Comparison of ENCODE assay signal across 10 cellular contexts in the genomic region with DNA sequence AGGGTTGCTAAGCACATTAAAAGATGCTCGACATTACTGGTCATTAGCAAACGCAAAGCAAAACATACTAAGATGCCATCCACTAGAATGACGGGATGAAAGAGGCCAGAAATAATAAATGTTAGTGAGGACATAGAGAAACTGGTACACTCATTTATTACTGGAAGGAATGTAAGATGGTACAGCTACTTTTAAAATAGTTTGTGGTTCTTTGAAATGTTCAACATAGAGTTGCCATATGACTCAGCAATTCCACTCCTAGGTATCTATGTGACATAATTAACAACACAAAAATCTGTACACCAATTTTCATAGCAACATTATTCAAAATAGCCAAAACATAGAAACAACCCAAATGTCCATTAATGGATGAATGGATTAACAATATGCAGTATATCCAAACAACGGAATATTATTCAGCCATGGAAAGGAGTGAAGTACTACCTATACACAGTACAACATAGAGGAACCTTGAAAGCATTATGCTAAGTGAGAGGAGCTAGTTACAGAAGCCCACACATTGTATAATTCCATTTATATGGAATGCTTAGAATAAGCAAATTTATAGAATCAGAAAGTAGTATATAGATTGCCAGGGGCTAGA.
DNase-seq lines count a peak whose midpoint lies in the region; ATAC-seq and TF ChIP-seq lines count a peak whose summit lies in the region.
"Had no signal": no experiment of that assay in that cellular context is flagged by ENCODE, and none has a peak within 500 bp of the region (broad histone marks: within the 10 kb centered on the region; RNA-seq: fewer than 3 reads in every experiment).

No MANE protein-coding gene starts in this region.

- DNase-seq in activated CD4-positive, alpha-beta T cell treated with anti-CD3 and anti-CD28 coated beads, Interleukin-2, amount 10 ng/mL, durations not matched to agents 24 days and 14 days = no peak
- DNase-seq in activated CD4-positive, alpha-beta T cell treated with anti-CD3 and anti-CD28 coated beads for 4 hours = no peak
- DNase-seq in HCEC 1CT (peak; percentile 39), RKO (ENCODE audit: low spot score) (peak; percentile 5), osteocyte (ENCODE audit: extremely low spot score, unreplicated experiment) (no peak), sciatic nerve (ENCODE audit: low spot score) (no peak), middle frontal gyrus (ENCODE audit: extremely low spot score, low spot score) (no peak), NCI-H748 treated with DMSO at 0.1 percent for 48 hours (lab: John Stamatoyannopoulos, UW) (no peak)
- DNase-seq: NCI-H2227 treated with DMSO at 0.1 percent for 48 hours, occipital lobe had no signal

- intact Hi-C loops in activated CD4-positive, alpha-beta T cell treated with anti-CD3 and anti-CD28 coated beads, Interleukin-2, amount 10 ng/mL, durations not matched to agents 24 days and 14 days (cut with micrococcal nuclease) = loop anchor here (1.0 to 5.0 kb wide), 11 partner anchors 18 to 363 kb away; no protein-coding TSS in a partner anchor
- intact Hi-C loops in sciatic nerve (cut with DNase I) = no loop called here

- peaks cover 9% of the 10 kb centered on the region for H3K9me3 Mint-ChIP-seq in activated CD4-positive, alpha-beta T cell treated with anti-CD3 and anti-CD28 coated beads, Interleukin-2, amount 10 ng/mL, durations not matched to agents 24 days and 14 days
- H3K9me3 Mint-ChIP-seq in osteocyte (ENCODE audit: unreplicated experiment) = peaks cover 4% of the 10 kb centered on the region

- ATAC-seq in sciatic nerve = no peak

- peaks cover 9% of the 10 kb centered on the region for H3K27me3 Mint-ChIP-seq in activated CD4-positive, alpha-beta T cell treated with anti-CD3 and anti-CD28 coated beads, Interleukin-2, amount 10 ng/mL, durations not matched to agents 24 days and 14 days
- no peaks in the 10 kb centered on the region for H3K27me3 Mint-ChIP-seq in osteocyte (ENCODE audit: unreplicated experiment)

- H3K4me1 Mint-ChIP-seq in activated CD4-positive, alpha-beta T cell treated with anti-CD3 and anti-CD28 coated beads, Interleukin-2, amount 10 ng/mL, durations not matched to agents 24 days and 14 days = peaks cover 31% of the 10 kb centered on the region
- H3K4me1 Mint-ChIP-seq in osteocyte (ENCODE audit: unreplicated experiment) = peaks cover 29% of the 10 kb centered on the region

- H3K27ac Mint-ChIP-seq in activated CD4-positive, alpha-beta T cell treated with anti-CD3 and anti-CD28 coated beads, Interleukin-2, amount 10 ng/mL, durations not matched to agents 24 days and 14 days = peak overlapping the region; percentile 84
- peak overlapping the region; percentile 14 for H3K27ac Mint-ChIP-seq in osteocyte (ENCODE audit: unreplicated experiment)

- TF ChIP-seq CTCF in osteocyte (IDR thresholded peaks at IDR 0.05) = no peak

- no peaks in the 10 kb centered on the region for H3K36me3 Mint-ChIP-seq in activated CD4-positive, alpha-beta T cell treated with anti-CD3 and anti-CD28 coated beads, Interleukin-2, amount 10 ng/mL, durations not matched to agents 24 days and 14 days (ENCODE audit: low read depth)
- no peaks in the 10 kb centered on the region for H3K36me3 Mint-ChIP-seq in osteocyte (ENCODE audit: unreplicated experiment)

- no peak overlapping the region for H3K4me3 Mint-ChIP-seq in activated CD4-positive, alpha-beta T cell treated with anti-CD3 and anti-CD28 coated beads, Interleukin-2, amount 10 ng/mL, durations not matched to agents 24 days and 14 days
- no peak overlapping the region for H3K4me3 Mint-ChIP-seq in osteocyte (ENCODE audit: unreplicated experiment)

Comparison
In these comparisons a context has a peak if more than half of its experiments do, and no peak if none do; other contexts are left out.
1. DNase-seq: peak in HCEC 1CT (single experiment) and RKO (single experiment); none in activated CD4-positive, alpha-beta T cell treated with anti-CD3 and anti-CD28 coated beads, Interleukin-2, amount 10 ng/mL, durations not matched to agents 24 days and 14 days (single experiment), activated CD4-positive, alpha-beta T cell treated with anti-CD3 and anti-CD28 coated beads for 4 hours (0 of 2), osteocyte (single experiment), sciatic nerve (single experiment), middle frontal gyrus (single experiment) and NCI-H748 treated with DMSO at 0.1 percent for 48 hours (single experiment).